In the genomic region with DNA sequence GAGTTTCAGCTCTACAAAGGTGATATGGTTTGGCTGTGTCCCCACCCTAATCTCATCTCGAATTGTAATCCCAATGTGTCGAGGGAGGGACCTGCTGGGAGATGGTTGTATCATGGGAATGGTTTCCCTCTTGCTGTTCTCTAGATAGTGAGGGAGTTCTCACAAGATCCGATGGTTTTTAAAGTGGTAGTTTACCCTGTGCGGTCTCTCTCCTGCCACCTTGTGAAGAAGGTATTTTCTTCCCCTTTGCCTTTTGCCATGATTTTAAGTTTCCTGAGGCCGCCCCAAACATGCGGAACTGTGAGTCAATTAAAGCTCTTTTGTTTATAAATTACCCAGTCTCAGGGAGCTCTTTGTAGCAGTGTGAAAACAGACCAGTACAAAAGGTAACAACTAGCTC, we compare ENCODE assay signal across 19 cellular contexts.
"Had no signal": no experiment of that assay in that cellular context is flagged by ENCODE, and none has a peak within 500 bp of the region (broad histone marks: within the 10 kb centered on the region; RNA-seq: fewer than 3 reads in every experiment).

No MANE protein-coding gene starts in this region.

- H3K27me3 Mint-ChIP-seq: T-cell had no signal

- ATAC-seq: Panc1, PC-3, T-cell had no signal

- H3K4me2 ChIP-seq: SK-N-SH had no signal

- H3K36me3 Mint-ChIP-seq: T-cell had no signal

- DNase-seq: KBM-7, MV-4-11, NCI-H1092, NCI-H1436, NCI-H187, NCI-H2029, NCI-H2081 treated with DMSO at 0.1 percent for 48 hours, NCI-H2171 treated with DMSO at 0.1 percent for 48 hours, NCI-H345, NCI-H524, NCI-H526 treated with DMSO at 0.1 percent for 48 hours, NCI-H748 treated with DMSO at 0.1 percent for 48 hours, PC-3, SHP77, SK-N-SH, SW 1271, T-cell had no signal

- H3K9me3 ChIP-seq: SK-N-SH had no signal

- H3K4me3 Mint-ChIP-seq: T-cell had no signal

- H3K27ac Mint-ChIP-seq: T-cell had no signal

- H3K4me1 Mint-ChIP-seq: T-cell had no signal

- H3K27ac ChIP-seq: RWPE1 had no signal

- H3K9me2 ChIP-seq: SK-N-SH had no signal
